Comparison of ENCODE assay signal across 1 cellular context in genomic region chr4:39044364-39044946, GRCh38.
TF ChIP-seq lines count a peak whose summit lies in the region.

No MANE protein-coding gene starts in this region.

TF ChIP-seq in HEK293, 187 proteins besides CTCF, POLR2A, EP300 and RAD21 (continued from another document):
- TF ChIP-seq, protein P1, sequence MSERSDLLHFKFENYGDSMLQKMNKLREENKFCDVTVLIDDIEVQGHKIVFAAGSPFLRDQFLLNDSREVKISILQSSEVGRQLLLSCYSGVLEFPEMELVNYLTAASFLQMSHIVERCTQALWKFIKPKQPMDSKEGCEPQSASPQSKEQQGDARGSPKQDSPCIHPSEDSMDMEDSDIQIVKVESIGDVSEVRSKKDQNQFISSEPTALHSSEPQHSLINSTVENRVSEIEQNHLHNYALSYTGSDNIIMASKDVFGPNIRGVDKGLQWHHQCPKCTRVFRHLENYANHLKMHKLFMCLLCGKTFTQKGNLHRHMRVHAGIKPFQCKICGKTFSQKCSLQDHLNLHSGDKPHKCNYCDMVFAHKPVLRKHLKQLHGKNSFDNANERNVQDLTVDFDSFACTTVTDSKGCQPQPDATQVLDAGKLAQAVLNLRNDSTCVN (tag by site-specific recombination; optimal IDR thresholded peaks at IDR 0.05) = peak; percentile 17
- TF ChIP-seq ZBTB48 (tag by site-specific recombination; IDR thresholded peaks at IDR 0.05) = peak; percentile 69
- TF ChIP-seq ZNF777 (tag by site-specific recombination; IDR thresholded peaks at IDR 0.05; ENCODE audit: borderline replicate concordance) = no peak
- TF ChIP-seq ZNF664 (tag by site-specific recombination; IDR thresholded peaks at IDR 0.05) = no peak
- peak; percentile 45; the same call in 1 of the 2 replicates for TF ChIP-seq ZNF398 (tag by site-specific recombination; IDR thresholded peaks at IDR 0.05)
- no peak for TF ChIP-seq ZNF19 (tag by site-specific recombination; IDR thresholded peaks at IDR 0.05; ENCODE audit: low read depth)
- 0 out of 2 replicates have a peak, but pooled peaks have one; percentile 14 for TF ChIP-seq IKZF3 (tag by site-specific recombination; IDR thresholded peaks at IDR 0.05)
- TF ChIP-seq, protein P2, sequence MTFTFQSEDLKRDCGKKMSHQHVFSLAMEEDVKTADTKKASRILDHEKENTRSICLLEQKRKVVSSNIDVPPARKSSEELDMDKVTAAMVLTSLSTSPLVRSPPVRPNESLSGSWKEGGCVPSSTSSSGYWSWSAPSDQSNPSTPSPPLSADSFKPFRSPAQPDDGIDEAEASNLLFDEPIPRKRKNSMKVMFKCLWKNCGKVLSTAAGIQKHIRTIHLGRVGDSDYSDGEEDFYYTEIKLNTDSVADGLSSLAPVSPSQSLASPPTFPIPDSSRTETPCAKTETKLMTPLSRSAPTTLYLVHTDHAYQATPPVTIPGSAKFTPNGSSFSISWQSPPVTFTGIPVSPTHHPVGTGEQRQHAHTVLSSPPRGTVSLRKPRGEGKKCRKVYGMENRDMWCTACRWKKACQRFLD (tag by site-specific recombination; IDR thresholded peaks at IDR 0.05) = no peak
- peak; percentile 79 for TF ChIP-seq KLF9 (tag by site-specific recombination; IDR thresholded peaks at IDR 0.05; ENCODE audit: low read depth)
- TF ChIP-seq ZNF133 (tag by site-specific recombination; IDR thresholded peaks at IDR 0.05) = no peak
- no peak for TF ChIP-seq RBAK (tag by site-specific recombination; IDR thresholded peaks at IDR 0.05)
- no peak for TF ChIP-seq BCL11A (tag by site-specific recombination; IDR thresholded peaks at IDR 0.05; ENCODE audit: low read depth)
- TF ChIP-seq SP7 (tag by site-specific recombination; IDR thresholded peaks at IDR 0.05) = 0 out of 2 replicates have a peak, but pooled peaks have one; percentile 15
- TF ChIP-seq PATZ1 (tag by site-specific recombination; IDR thresholded peaks at IDR 0.05) = peak; percentile 84
